ENCODE assay signal across 1 cellular context in genomic region chr17:44191389-44191788, GRCh38.
TF ChIP-seq lines count a peak whose summit lies in the region.

No MANE protein-coding gene starts in this region.

TF ChIP-seq in GM23338, 12 proteins besides CTCF, POLR2A, EP300 and RAD21:
- TF ChIP-seq ZNF331 (CRISPR knock-in tag; IDR thresholded peaks at IDR 0.05; ENCODE audit: low read depth) (no peak), ETS1 (IDR thresholded peaks at IDR 0.05) (no peak), NANOG (IDR thresholded peaks at IDR 0.05; ENCODE audit: borderline replicate concordance) (no peak), STAT1 (IDR thresholded peaks at IDR 0.05; ENCODE audit: unreplicated experiment) (no peak), ZNF462 (CRISPR knock-in tag; IDR thresholded peaks at IDR 0.05) (no peak), EZH2 (IDR thresholded peaks at IDR 0.05; ENCODE audit: low read depth, unreplicated experiment) (no peak)
